In genomic region chr12:94498073-94498472, GRCh38 we compare ENCODE assay signal across 1 cellular context.
TF ChIP-seq lines count a peak whose summit lies in the region.

No MANE protein-coding gene starts in this region.

TF ChIP-seq in GM23338, 12 proteins besides CTCF, POLR2A, EP300 and RAD21 (continued from another document):
- TF ChIP-seq, protein P1, sequence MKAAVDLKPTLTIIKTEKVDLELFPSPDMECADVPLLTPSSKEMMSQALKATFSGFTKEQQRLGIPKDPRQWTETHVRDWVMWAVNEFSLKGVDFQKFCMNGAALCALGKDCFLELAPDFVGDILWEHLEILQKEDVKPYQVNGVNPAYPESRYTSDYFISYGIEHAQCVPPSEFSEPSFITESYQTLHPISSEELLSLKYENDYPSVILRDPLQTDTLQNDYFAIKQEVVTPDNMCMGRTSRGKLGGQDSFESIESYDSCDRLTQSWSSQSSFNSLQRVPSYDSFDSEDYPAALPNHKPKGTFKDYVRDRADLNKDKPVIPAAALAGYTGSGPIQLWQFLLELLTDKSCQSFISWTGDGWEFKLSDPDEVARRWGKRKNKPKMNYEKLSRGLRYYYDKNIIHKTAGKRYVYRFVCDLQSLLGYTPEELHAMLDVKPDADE (IDR thresholded peaks at IDR 0.05): no peak
- TF ChIP-seq ZNF114 (CRISPR knock-in tag; IDR thresholded peaks at IDR 0.05) (no peak), ZNF331 (CRISPR knock-in tag; IDR thresholded peaks at IDR 0.05; ENCODE audit: low read depth) (no peak)
- TF ChIP-seq, protein P2, sequence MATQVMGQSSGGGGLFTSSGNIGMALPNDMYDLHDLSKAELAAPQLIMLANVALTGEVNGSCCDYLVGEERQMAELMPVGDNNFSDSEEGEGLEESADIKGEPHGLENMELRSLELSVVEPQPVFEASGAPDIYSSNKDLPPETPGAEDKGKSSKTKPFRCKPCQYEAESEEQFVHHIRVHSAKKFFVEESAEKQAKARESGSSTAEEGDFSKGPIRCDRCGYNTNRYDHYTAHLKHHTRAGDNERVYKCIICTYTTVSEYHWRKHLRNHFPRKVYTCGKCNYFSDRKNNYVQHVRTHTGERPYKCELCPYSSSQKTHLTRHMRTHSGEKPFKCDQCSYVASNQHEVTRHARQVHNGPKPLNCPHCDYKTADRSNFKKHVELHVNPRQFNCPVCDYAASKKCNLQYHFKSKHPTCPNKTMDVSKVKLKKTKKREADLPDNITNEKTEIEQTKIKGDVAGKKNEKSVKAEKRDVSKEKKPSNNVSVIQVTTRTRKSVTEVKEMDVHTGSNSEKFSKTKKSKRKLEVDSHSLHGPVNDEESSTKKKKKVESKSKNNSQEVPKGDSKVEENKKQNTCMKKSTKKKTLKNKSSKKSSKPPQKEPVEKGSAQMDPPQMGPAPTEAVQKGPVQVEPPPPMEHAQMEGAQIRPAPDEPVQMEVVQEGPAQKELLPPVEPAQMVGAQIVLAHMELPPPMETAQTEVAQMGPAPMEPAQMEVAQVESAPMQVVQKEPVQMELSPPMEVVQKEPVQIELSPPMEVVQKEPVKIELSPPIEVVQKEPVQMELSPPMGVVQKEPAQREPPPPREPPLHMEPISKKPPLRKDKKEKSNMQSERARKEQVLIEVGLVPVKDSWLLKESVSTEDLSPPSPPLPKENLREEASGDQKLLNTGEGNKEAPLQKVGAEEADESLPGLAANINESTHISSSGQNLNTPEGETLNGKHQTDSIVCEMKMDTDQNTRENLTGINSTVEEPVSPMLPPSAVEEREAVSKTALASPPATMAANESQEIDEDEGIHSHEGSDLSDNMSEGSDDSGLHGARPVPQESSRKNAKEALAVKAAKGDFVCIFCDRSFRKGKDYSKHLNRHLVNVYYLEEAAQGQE (IDR thresholded peaks at IDR 0.05; ENCODE audit: unreplicated experiment): no peak
